8 cellular contexts compared by ENCODE assay signal in genomic region chr1:232226197-232226681, GRCh38.
A peak's percentile ranks its signal among the peaks of the same experiment; 100 is the strongest.
DNase-seq lines count a peak whose midpoint lies in the region; ATAC-seq lines count a peak whose summit lies in the region.

No MANE protein-coding gene starts in this region.

- no peaks in the 10 kb centered on the region for H3K9me3 ChIP-seq in skeletal muscle satellite cell (replicated peaks; ENCODE audit: low read length)

- no peak overlapping the region for H3K4me3 ChIP-seq in skeletal muscle satellite cell (ENCODE audit: low read length)

- H3K9ac ChIP-seq in skeletal muscle satellite cell (ENCODE audit: low read depth, low read length) = no peak overlapping the region

- peaks cover 10% of the 10 kb centered on the region for H3K4me1 ChIP-seq in skeletal muscle satellite cell (ENCODE audit: control insufficient read depth, insufficient read depth, low read length)

- DNase-seq in activated CD4-positive, alpha-beta T cell treated with anti-CD3 and anti-CD28 coated beads for 48 hours = peak; percentile 37
- DNase-seq in activated CD4-positive, alpha-beta T cell treated with anti-CD3 and anti-CD28 coated beads for 1 hour = no peak
- DNase-seq in NCI-H2171 treated with DMSO at 0.1 percent for 48 hours (lab: John Stamatoyannopoulos, UW) (peak; percentile 97), dedifferentiated amniotic fluid mesenchymal stem cell (ENCODE audit: extremely low spot score) (peak; percentile 41), AML-193 (lab: John Stamatoyannopoulos, UW) (no peak), NCI-H1048 (lab: John Stamatoyannopoulos, UW) (no peak)

- no peaks in the 10 kb centered on the region for H3K27me3 ChIP-seq in skeletal muscle satellite cell (ENCODE audit: control insufficient read depth, insufficient read depth, low read length)

- ATAC-seq in GM19328 (IDR thresholded peaks at IDR 0.05; ENCODE audit: unreplicated experiment) = no peak

- H3K4me2 ChIP-seq in skeletal muscle satellite cell (ENCODE audit: low read length) = peak overlapping the region; percentile 67

- H3K36me3 ChIP-seq in skeletal muscle satellite cell (ENCODE audit: insufficient read depth, low read length) = no peaks in the 10 kb centered on the region

Comparison
In these comparisons a context has a peak if more than half of its experiments do, and no peak if none do; other contexts are left out.
1. DNase-seq: peak in activated CD4-positive, alpha-beta T cell treated with anti-CD3 and anti-CD28 coated beads for 48 hours (single experiment), NCI-H2171 treated with DMSO at 0.1 percent for 48 hours (single experiment) and dedifferentiated amniotic fluid mesenchymal stem cell (single experiment); none in activated CD4-positive, alpha-beta T cell treated with anti-CD3 and anti-CD28 coated beads for 1 hour (single experiment), AML-193 (0 of 2) and NCI-H1048 (single experiment).